Comparison of ENCODE assay signal across 28 cellular contexts in genomic region chr2:176447616-176448015, GRCh38.
"Had no signal": no experiment of that assay in that cellular context is flagged by ENCODE, and none has a peak within 500 bp of the region (broad histone marks: within the 10 kb centered on the region; RNA-seq: fewer than 3 reads in every experiment).

No MANE protein-coding gene starts in this region.

- H2AFZ ChIP-seq: neural progenitor cell, parathyroid adenoma had no signal

- ATAC-seq: natural killer cell; psoas muscle; right cardiac atrium; sciatic nerve; stimulated activated memory B cell treated with anti-CD40 and anti-IgM and Interleukin-4, amounts not matched to agents 10 μg/mL and 1 μg/mL and 100 μg/mL, for 72 hours; stimulated activated naive CD8-positive, alpha-beta T cell treated with anti-CD3 and anti-CD28 coated beads, Interleukin-15, amount 100 ng/mL, for 72 hours; stimulated activated naive CD8-positive, alpha-beta T cell treated with anti-CD3 and anti-CD28 coated beads, Interleukin-15, Interleukin-2, amounts not matched to agents 100 U/mL and 50 U/mL, for 24 hours; upper lobe of right lung had no signal

- H3K9me3 ChIP-seq: ovary, psoas muscle, spleen, suprapubic skin, testis, tibial artery, transverse colon, upper lobe of right lung, uterus had no signal

- H3K9ac ChIP-seq: neural progenitor cell, parathyroid adenoma had no signal

- H3K4me3 ChIP-seq: neural progenitor cell, ovary, psoas muscle, skin epidermis, smooth muscle cell, spleen, suprapubic skin, testis, tibial artery, transverse colon, upper lobe of right lung, uterus had no signal

- H3K4me2 ChIP-seq: neural progenitor cell, smooth muscle cell had no signal

- H3K27ac ChIP-seq: neural progenitor cell, ovary, parathyroid adenoma, psoas muscle, suprapubic skin, testis, tibial artery, transverse colon, upper lobe of right lung had no signal

- DNase-seq: natural killer cell; occipital lobe; ovary; posterior cingulate gyrus; psoas muscle; right cardiac atrium; spleen; stimulated activated CD4-positive, alpha-beta T cell treated with anti-CD3 and anti-CD28 coated beads, Interleukin-12 subunit alpha, Interleukin-12 subunit beta, amount 100 ng/mL, for 4 hours; stimulated activated CD4-positive, alpha-beta T cell treated with anti-CD3 and anti-CD28 coated beads, Interleukin-1b, Interleukin-23, amount 100 ng/mL, for 48 hours; stimulated activated CD4-positive, alpha-beta T cell treated with anti-CD3 and anti-CD28 coated beads, Interleukin-4, amount 100 ng/mL, for 1 hour; stimulated activated CD4-positive, alpha-beta T cell treated with anti-CD3 and anti-CD28 coated beads, Interleukin-4, amount 100 ng/mL, for 4 hours; stimulated activated CD8-positive, alpha-beta memory T cell treated with anti-CD3 and anti-CD28 coated beads, Interleukin-4, amount 100 ng/mL, for 48 hours; stimulated activated naive CD4-positive, alpha-beta T cell; stimulated activated naive CD8-positive, alpha-beta T cell treated with anti-CD3 and anti-CD28 coated beads, Interleukin-15, amount 100 ng/mL, for 72 hours; stimulated activated naive CD8-positive, alpha-beta T cell treated with anti-CD3 and anti-CD28 coated beads, Interleukin-15, Interleukin-2, amounts not matched to agents 100 U/mL and 50 U/mL, for 24 hours; substantia nigra; testis; tibial artery; transverse colon; upper lobe of right lung; uterus had no signal

- H3K36me3 ChIP-seq: neural progenitor cell, ovary, spleen, suprapubic skin, tibial artery, transverse colon, upper lobe of right lung, uterus had no signal

- H3K4me1 ChIP-seq: neural progenitor cell, parathyroid adenoma, spleen, testis, tibial artery, transverse colon, upper lobe of right lung, uterus had no signal

- H3K79me2 ChIP-seq: parathyroid adenoma had no signal

- H3K27me3 ChIP-seq: neural progenitor cell, ovary, suprapubic skin, testis, tibial artery, transverse colon, upper lobe of right lung, uterus had no signal
